In the genomic region with DNA sequence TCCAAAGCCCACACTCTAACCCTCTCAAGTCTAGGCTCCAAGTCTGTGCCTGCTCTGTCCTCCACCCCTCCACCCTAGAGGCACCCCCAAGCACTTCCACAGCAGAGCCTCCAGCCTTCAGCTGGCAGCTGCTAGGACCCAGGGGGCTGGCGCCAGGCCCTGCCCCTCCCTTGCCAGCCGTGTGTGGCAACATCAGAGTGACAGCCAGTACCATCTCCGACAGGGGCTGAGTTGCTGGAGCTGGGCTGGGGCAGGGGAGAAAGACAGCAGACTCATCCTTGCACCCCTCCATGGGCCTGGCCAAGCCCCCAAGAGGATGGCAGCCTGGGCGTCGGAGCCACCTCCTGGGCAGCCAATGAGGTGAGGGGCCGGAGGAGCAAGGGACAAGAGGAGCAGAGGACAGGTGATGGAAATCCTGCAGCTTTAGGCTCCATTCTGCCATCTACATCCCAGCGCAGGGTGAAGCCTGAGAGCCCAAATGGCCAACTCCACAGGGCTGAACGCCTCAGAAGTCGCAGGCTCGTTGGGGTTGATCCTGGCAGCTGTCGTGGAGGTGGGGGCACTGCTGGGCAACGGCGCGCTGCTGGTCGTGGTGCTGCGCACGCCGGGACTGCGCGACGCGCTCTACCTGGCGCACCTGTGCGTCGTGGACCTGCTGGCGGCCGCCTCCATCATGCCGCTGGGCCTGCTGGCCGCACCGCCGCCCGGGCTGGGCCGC, we compare ENCODE assay signal across 9 cellular contexts. TPM values are rescaled to one million over a fixed set of nuclear protein-coding genes. Genes with fewer than 3 reads are reported as not detected.
DNase-seq lines count a peak whose midpoint lies in the region; ATAC-seq and TF ChIP-seq lines count a peak whose summit lies in the region.
"Had no signal": no experiment of that assay in that cellular context is flagged by ENCODE, and none has a peak within 500 bp of the region (broad histone marks: within the 10 kb centered on the region; RNA-seq: fewer than 3 reads in every experiment).

A gene with protein sequence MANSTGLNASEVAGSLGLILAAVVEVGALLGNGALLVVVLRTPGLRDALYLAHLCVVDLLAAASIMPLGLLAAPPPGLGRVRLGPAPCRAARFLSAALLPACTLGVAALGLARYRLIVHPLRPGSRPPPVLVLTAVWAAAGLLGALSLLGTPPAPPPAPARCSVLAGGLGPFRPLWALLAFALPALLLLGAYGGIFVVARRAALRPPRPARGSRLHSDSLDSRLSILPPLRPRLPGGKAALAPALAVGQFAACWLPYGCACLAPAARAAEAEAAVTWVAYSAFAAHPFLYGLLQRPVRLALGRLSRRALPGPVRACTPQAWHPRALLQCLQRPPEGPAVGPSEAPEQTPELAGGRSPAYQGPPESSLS (plus strand): TSS at position 207 of the 718 bp plus-strand sequence. CDS start 272 bp downstream, at position 479.

- ATAC-seq in foreskin keratinocyte, result peak; percentile 40

- H3K4me3 Mint-ChIP-seq in neural crest cell, result peak within 1 kb of the TSS; percentile 35

- H3K36me3 Mint-ChIP-seq in neural crest cell (ENCODE audit: low read depth), result peaks cover 4% of the 10 kb centered on the region

- H3K36me3 ChIP-seq in NT2/D1 (ENCODE audit: insufficient read depth, insufficient read length, low read length), result peaks cover 33% of the 10 kb centered on the region

- no peak within 1 kb of the TSS for H3K27ac ChIP-seq in foreskin keratinocyte

- H3K27me3 Mint-ChIP-seq in neural crest cell (ENCODE audit: low read depth), result peaks cover 37% of the 10 kb centered on the region

- peak within 1 kb of the TSS; percentile 82 for H3K9ac ChIP-seq in NT2/D1 (ENCODE audit: insufficient read length, low read depth)

- TF ChIP-seq CTCF in foreskin keratinocyte (conservative IDR thresholded peaks at IDR 0.05), result no peak
- no peak for TF ChIP-seq CTCF in neural crest cell (conservative IDR thresholded peaks at IDR 0.05)

- DNase-seq in 8988T (peak; percentile 86), NT2/D1 (ENCODE audit: low read depth, low spot score) (no peak), foreskin keratinocyte (no peak), neural crest cell (ENCODE audit: low read depth, low spot score) (no peak), MV-4-11 (lab: John Stamatoyannopoulos, UW) (no peak), OCI-M2 (lab: John Stamatoyannopoulos, UW; ENCODE audit: unreplicated experiment) (no peak)
- DNase-seq in stimulated activated CD4-positive, alpha-beta T cell treated with anti-CD3 and anti-CD28 coated beads, Interleukin-2, amount 100 ng/mL, for 24 hours, result no peak
- no peak for DNase-seq in activated CD4-positive, alpha-beta T cell treated with anti-CD3 and anti-CD28 coated beads, Interleukin-2, amount 50 U/mL, for 1 hour
- DNase-seq: NCI-H524 treated with DMSO at 0.1 percent for 48 hours had no signal

- no peak within 1 kb of the TSS for H3K27ac Mint-ChIP-seq in neural crest cell (ENCODE audit: unreplicated experiment)

- peak within 1 kb of the TSS; percentile 58 for H3K4me3 ChIP-seq in NT2/D1 (ENCODE audit: insufficient read length, low read depth)

- no peaks in the 10 kb centered on the region for H3K9me3 Mint-ChIP-seq in neural crest cell

- H3K4me1 ChIP-seq in NT2/D1 (ENCODE audit: insufficient read depth, insufficient read length) (peaks cover 12% of the 10 kb centered on the region), foreskin keratinocyte (no peaks in the 10 kb centered on the region)

- H3K4me1 Mint-ChIP-seq in neural crest cell, result peaks cover 18% of the 10 kb centered on the region

- no peaks in the 10 kb centered on the region for H3K9me3 ChIP-seq in NT2/D1 (ENCODE audit: insufficient read depth, low read length)

- H3K27me3 ChIP-seq in NT2/D1 (ENCODE audit: insufficient read depth, insufficient read length) (peaks cover 29% of the 10 kb centered on the region), foreskin keratinocyte (peaks cover 39% of the 10 kb centered on the region)

RNA-seq across cellular contexts. Expression of the gene that starts here (rescaled TPM):
- total RNA-seq in foreskin keratinocyte, result not detected in 2 replicates
- polyA plus RNA-seq in foreskin keratinocyte, result not detected in 2 replicates
- total RNA-seq in neural crest cell, result 0.18 and 0.23 TPM in 2 replicates

Comparison
In these comparisons a context has a peak if more than half of its experiments do, and no peak if none do; other contexts are left out.
1. Peak in ATAC-seq in foreskin keratinocyte; RNA of the gene not detected or under 1 TPM.